Comparison of ENCODE assay signal across 16 cellular contexts in genomic region chr5:126448720-126449119, GRCh38. TPM values are rescaled to one million over a fixed set of nuclear protein-coding genes. Genes with fewer than 3 reads are reported as not detected.
A peak's percentile ranks its signal among the peaks of the same experiment; 100 is the strongest.
DNase-seq lines count a peak whose midpoint lies in the region; ATAC-seq and TF ChIP-seq lines count a peak whose summit lies in the region.
"Had no signal": no experiment of that assay in that cellular context is flagged by ENCODE, and none has a peak within 500 bp of the region (broad histone marks: within the 10 kb centered on the region; RNA-seq: fewer than 3 reads in every experiment).

No MANE protein-coding gene starts in this region.

- H3K4me3 ChIP-seq in mammary epithelial cell (replicated peaks in 1 of 3; ENCODE audit: insufficient read depth in 1 of 3, low read depth in 2 of 3, low read length in 3 of 3), result no peak overlapping the region
- H3K4me3 ChIP-seq in skeletal muscle satellite cell (ENCODE audit: low read length), result no peak overlapping the region
- no peak overlapping the region for H3K4me3 ChIP-seq in ovary
- H3K4me3 ChIP-seq: esophagus squamous epithelium, lower lobe of right lung, pancreas had no signal

- no peak for ATAC-seq in GM18909 (IDR thresholded peaks at IDR 0.05; ENCODE audit: poor library complexity, unreplicated experiment)
- ATAC-seq: lower lobe of right lung, pancreas had no signal

- CTCF ChIA-PET in mammary epithelial cell (lab: Charles Lee; ENCODE audit: low non-redundant PET), result no interaction called here

- peaks cover 64% of the 10 kb centered on the region for H3K4me1 ChIP-seq in mammary epithelial cell (ENCODE audit: insufficient read depth, low read length)
- peaks cover 53% of the 10 kb centered on the region for H3K4me1 ChIP-seq in skeletal muscle satellite cell (ENCODE audit: control insufficient read depth, insufficient read depth, low read length)
- H3K4me1 ChIP-seq in ovary (ENCODE audit: insufficient read depth), result peaks cover 13% of the 10 kb centered on the region
- H3K4me1 ChIP-seq: pancreas had no signal

- no peak overlapping the region for H2AFZ ChIP-seq in mammary epithelial cell (ENCODE audit: low read depth, low read length)

- H3K4me3 Mint-ChIP-seq in T-helper 1 cell treated with Interleukin-12 subunit alpha and Interleukin-12 subunit beta and Interleukin-4 antibody, amounts not matched to agents 30 μg/mL and 1 μg/mL, for 36 hours, result no peak overlapping the region
- H3K4me3 Mint-ChIP-seq: type B pancreatic cell had no signal

- no peaks in the 10 kb centered on the region for H4K20me1 ChIP-seq in mammary epithelial cell (ENCODE audit: insufficient read depth, low read length)

- no peak for TF ChIP-seq POLR2A in ovary (IDR thresholded peaks at IDR 0.05)

- H3K27ac ChIP-seq in mammary epithelial cell (ENCODE audit: insufficient read depth, low read depth, low read length), result peak overlapping the region; percentile 99
- H3K27ac ChIP-seq in ovary, result no peak overlapping the region
- H3K27ac ChIP-seq: pancreas had no signal

- H3K27ac Mint-ChIP-seq in T-helper 1 cell treated with Interleukin-12 subunit alpha and Interleukin-12 subunit beta and Interleukin-4 antibody, amounts not matched to agents 30 μg/mL and 1 μg/mL, for 36 hours, result peak overlapping the region; percentile 60

- no peak for TF ChIP-seq CTCF in mammary epithelial cell (conservative IDR thresholded peaks at IDR 0.05 in 1 of 2, IDR thresholded peaks at IDR 0.05 in 1 of 2; ENCODE audit: extremely low read depth in 1 of 2, insufficient read depth in 1 of 2, low read depth in 1 of 2, low read length in 2 of 2)
- no peak for TF ChIP-seq CTCF in ovary (IDR thresholded peaks at IDR 0.05)

- TF ChIP-seq EP300 in ovary (IDR thresholded peaks at IDR 0.05), result no peak

- H3K4me2 ChIP-seq in mammary epithelial cell (ENCODE audit: insufficient read depth, low read depth, low read length) (no peak overlapping the region), skeletal muscle satellite cell (ENCODE audit: low read length) (no peak overlapping the region)

- no peaks in the 10 kb centered on the region for H3K27me3 Mint-ChIP-seq in T-helper 1 cell treated with Interleukin-12 subunit alpha and Interleukin-12 subunit beta and Interleukin-4 antibody, amounts not matched to agents 30 μg/mL and 1 μg/mL, for 36 hours (ENCODE audit: low read depth)
- H3K27me3 Mint-ChIP-seq: type B pancreatic cell had no signal

- in situ Hi-C loops in mammary epithelial cell (cut with MboI; ENCODE audit: low sequenced_read_pairs in 2 of 2), result no loop called here

- H3K4me1 Mint-ChIP-seq in T-helper 1 cell treated with Interleukin-12 subunit alpha and Interleukin-12 subunit beta and Interleukin-4 antibody, amounts not matched to agents 30 μg/mL and 1 μg/mL, for 36 hours (ENCODE audit: low read depth), result peaks cover 58% of the 10 kb centered on the region

- intact Hi-C loops in mammary epithelial cell (cut with micrococcal nuclease) (loop anchor here (1.0 kb wide), 1 partner anchor 94 kb away; no protein-coding TSS in a partner anchor), ovary (cut with DNase I) (no loop called here)

- no peaks in the 10 kb centered on the region for H3K9me3 ChIP-seq in mammary epithelial cell (replicated peaks; ENCODE audit: insufficient read depth, low read length)
- H3K9me3 ChIP-seq in skeletal muscle satellite cell (replicated peaks; ENCODE audit: low read length), result no peaks in the 10 kb centered on the region
- no peaks in the 10 kb centered on the region for H3K9me3 ChIP-seq in ovary
- H3K9me3 ChIP-seq: esophagus squamous epithelium, lower lobe of right lung, pancreas had no signal

- no TSS peak for BruUV-seq in mammary epithelial cell (replicated peaks; lab: Mats Ljungman, UMichigan)

- 91% methylated on average over 7 of the region's 8 CpGs for WGBS in mammary epithelial cell (ENCODE audit: low coverage, missing lambda C conversion rate)
- WGBS in ovary, 3 donors, result 78 to 93% (median 84%) methylated on average over 8 of the region's 8 CpGs

- no peaks in the 10 kb centered on the region for H3K9me3 Mint-ChIP-seq in T-helper 1 cell treated with Interleukin-12 subunit alpha and Interleukin-12 subunit beta and Interleukin-4 antibody, amounts not matched to agents 30 μg/mL and 1 μg/mL, for 36 hours

- H3K27me3 ChIP-seq in mammary epithelial cell (ENCODE audit: insufficient read depth, low read length) (no peaks in the 10 kb centered on the region), skeletal muscle satellite cell (ENCODE audit: control insufficient read depth, insufficient read depth, low read length) (no peaks in the 10 kb centered on the region), ovary (no peaks in the 10 kb centered on the region)
- H3K27me3 ChIP-seq: esophagus squamous epithelium, pancreas had no signal

- no peak for DNase-seq in T-helper 1 cell
- peak; percentile 48 for DNase-seq in NCI-H510A (lab: John Stamatoyannopoulos, UW)
- DNase-seq in mammary epithelial cell, result no peak
- DNase-seq in ovary, result no peak
- DNase-seq in anterior cingulate cortex (lab: John Stamatoyannopoulos, UW), result no peak
- DNase-seq: ACHN; esophagus squamous epithelium; lower lobe of right lung; NCI-H1048; NK-92 treated with Interleukin-12 subunit alpha and Interleukin-12 subunit beta, amount 100 ng/mL, for 24 hours; pancreas; stimulated activated CD4-positive, alpha-beta T cell treated with anti-CD3 and anti-CD28 coated beads, Interleukin-12 subunit alpha, Interleukin-12 subunit beta, amount 100 ng/mL, for 4 hours had no signal

- peaks cover 7% of the 10 kb centered on the region for H3K36me3 Mint-ChIP-seq in T-helper 1 cell treated with Interleukin-12 subunit alpha and Interleukin-12 subunit beta and Interleukin-4 antibody, amounts not matched to agents 30 μg/mL and 1 μg/mL, for 36 hours (ENCODE audit: low read depth)

- H3K36me3 ChIP-seq in mammary epithelial cell (ENCODE audit: insufficient read depth, low read length) (peaks cover 3% of the 10 kb centered on the region), skeletal muscle satellite cell (ENCODE audit: insufficient read depth, low read length) (peaks cover 21% of the 10 kb centered on the region), ovary (no peaks in the 10 kb centered on the region)
- H3K36me3 ChIP-seq: lower lobe of right lung, pancreas had no signal

- H3K79me2 ChIP-seq in mammary epithelial cell (ENCODE audit: insufficient read depth, low read length), result peaks cover 64% of the 10 kb centered on the region

- dilution Hi-C loops in mammary epithelial cell (cut with HindIII; ENCODE audit: low sequenced_read_pairs), result no loop called here

- H3K9ac ChIP-seq in mammary epithelial cell (ENCODE audit: insufficient read depth, low read length) (peak overlapping the region; percentile 40), skeletal muscle satellite cell (ENCODE audit: low read depth, low read length) (peak overlapping the region; percentile 79)

RNA-seq across cellular contexts. Expression of gene GRAMD2B, which starts 25.5 kb away (rescaled TPM):
- total RNA-seq in mammary epithelial cell (100 to 1,000 TPM in 1 of 2 donors, 10 to 100 TPM in 1; 56.2 to 113 TPM), ovary (10 to 100 TPM; 19.2 to 99.0 (median 32.2) TPM)
- polyA plus RNA-seq in mammary epithelial cell (36.9 TPM), ovary (10 to 100 TPM; 28.4 to 42.5 TPM)
- polyA minus RNA-seq in mammary epithelial cell, result 14.3 TPM
- 4.8 and 12.7 TPM in 2 replicates for total RNA-seq in skeletal muscle satellite cell (2012; rRNA removed)
